8 cellular contexts compared by ENCODE assay signal in genomic region chr11:108498046-108498815, GRCh38. TPM values are rescaled to one million over a fixed set of nuclear protein-coding genes. Genes with fewer than 3 reads are reported as not detected.
DNase-seq lines count a peak whose midpoint lies in the region; ATAC-seq, FAIRE-seq and TF ChIP-seq lines count a peak whose summit lies in the region.

Gene POGLUT3, minus strand, starts transcription at chr11:108498384. Its CDS starts 18 bp downstream, at chr11:108498366.

- CTCF ChIA-PET in activated naive CD4-positive, alpha-beta T cell treated with anti-CD3 and anti-CD28 coated beads for 36 hours (lab: Charles Lee) = interaction anchor here (0.5 kb wide), 1 partner anchor 170 kb away, joined by 5 read pairs; no protein-coding TSS in a partner anchor

- H3K18ac ChIP-seq in neuronal stem cell (ENCODE audit: low read length) = peak within 1 kb of the TSS; percentile 98

- no peaks in the 10 kb centered on the region for H3K9me3 ChIP-seq in neuronal stem cell (replicated peaks in 1 of 2; ENCODE audit: control insufficient read depth in 2 of 2, insufficient read depth in 1 of 2, low read depth in 1 of 2, low read length in 2 of 2)
- H3K9me3 ChIP-seq in tibial artery = no peaks in the 10 kb centered on the region

- no peaks in the 10 kb centered on the region for H3K9me3 Mint-ChIP-seq in activated naive CD4-positive, alpha-beta T cell treated with anti-CD3 and anti-CD28 coated beads for 36 hours

- peak within 1 kb of the TSS; percentile 92 for H3K27ac Mint-ChIP-seq in activated naive CD4-positive, alpha-beta T cell treated with anti-CD3 and anti-CD28 coated beads for 36 hours

- peak within 1 kb of the TSS; percentile 55 to 84 for H3K4me3 ChIP-seq in neuronal stem cell (ENCODE audit: low read length in 2 of 2)
- peak within 1 kb of the TSS; percentile 68 to 96 for H3K4me3 ChIP-seq in tibial artery

- peaks cover 16% of the 10 kb centered on the region for H3K4me1 Mint-ChIP-seq in activated naive CD4-positive, alpha-beta T cell treated with anti-CD3 and anti-CD28 coated beads for 36 hours (ENCODE audit: low read depth)

- peak within 1 kb of the TSS; percentile 75 for H3K23ac ChIP-seq in neuronal stem cell (ENCODE audit: low read depth, low read length, poor library complexity)

- H2AK5ac ChIP-seq in neuronal stem cell (ENCODE audit: low read depth, low read length) = no peak within 1 kb of the TSS

- DNase-seq in DMS114 treated with DMSO at 0.1 percent for 48 hours (lab: John Stamatoyannopoulos, UW; ENCODE audit: unreplicated experiment) = peak; percentile 26
- peak; percentile 68 for DNase-seq in HuH-7 (ENCODE audit: low spot score)
- peak; percentile 62 for DNase-seq in SK-N-DZ (ENCODE audit: low spot score)
- peak; percentile 52 for DNase-seq in activated naive CD4-positive, alpha-beta T cell treated with anti-CD3 and anti-CD28 coated beads for 36 hours
- DNase-seq in frontal cortex (ENCODE audit: low spot score in 2 of 2) = peak; percentile 58 to 71
- DNase-seq in neuronal stem cell (ENCODE audit: low spot score) = peak; percentile 55
- DNase-seq in tibial artery = peak; percentile 48 to 74

- H3K27me3 ChIP-seq in neuronal stem cell (ENCODE audit: control insufficient read depth in 3 of 3, insufficient read depth in 3 of 3, low read depth in 1 of 3, low read length in 3 of 3) (no peaks in the 10 kb centered on the region), tibial artery (no peaks in the 10 kb centered on the region)

- FAIRE-seq in frontal cortex (lab: Jason Lieb, UNC) = no peak

- H2BK15ac ChIP-seq in neuronal stem cell (ENCODE audit: low read length) = peak within 1 kb of the TSS; percentile 88

- H3K9ac ChIP-seq in neuronal stem cell (ENCODE audit: low read depth, low read length, poor library complexity) = peak within 1 kb of the TSS; percentile 94

- intact Hi-C loops in activated naive CD4-positive, alpha-beta T cell treated with anti-CD3 and anti-CD28 coated beads for 36 hours (cut with micrococcal nuclease) = loop anchor here (5.0 to 10.0 kb wide), 3 partner anchors 483 to 1043 kb away; partner anchors contain the start of gene CWF19L2
- intact Hi-C loops in tibial artery (cut with DNase I; ENCODE audit: low total_unique reads) = loop anchor here (2.0 to 10.0 kb wide), 2 partner anchors 31 to 167 kb away; partner anchors contain the start of genes C11orf65 and DDX10

- no CpG with 5 or more reads among the region's 84 CpGs for WGBS in neuronal stem cell (ENCODE audit: extremely low coverage in 2 of 2, insufficient read length in 2 of 2, insufficient replicate concordance in 1 of 2), 2 donors

- H3K79me1 ChIP-seq in neuronal stem cell (ENCODE audit: low read depth, low read length) = no peaks in the 10 kb centered on the region

- peak within 1 kb of the TSS; percentile 85 for H3K4ac ChIP-seq in neuronal stem cell (ENCODE audit: low read length)

- H3K27ac ChIP-seq in neuronal stem cell (replicated peaks; ENCODE audit: low read length) (peak within 1 kb of the TSS; percentile 74), tibial artery (peak within 1 kb of the TSS; percentile 87 to 97)

- peak within 1 kb of the TSS; percentile 97 for H3K4me2 ChIP-seq in neuronal stem cell (ENCODE audit: insufficient read depth, low read length, poor library complexity, severe bottlenecking)

- H3K14ac ChIP-seq in neuronal stem cell (ENCODE audit: low read length) = peak within 1 kb of the TSS; percentile 75

- H3K4me3 Mint-ChIP-seq in activated naive CD4-positive, alpha-beta T cell treated with anti-CD3 and anti-CD28 coated beads for 36 hours = peak within 1 kb of the TSS; percentile 85

- H4K91ac ChIP-seq in neuronal stem cell (ENCODE audit: low read depth, low read length, poor library complexity) = peak within 1 kb of the TSS; percentile 89

- H2BK120ac ChIP-seq in neuronal stem cell (ENCODE audit: low read depth, low read length) = no peak within 1 kb of the TSS

- peaks cover 5 to 8% of the 10 kb centered on the region in 2 donors for H3K4me1 ChIP-seq in neuronal stem cell (ENCODE audit: control insufficient read depth in 2 of 2, insufficient read depth in 1 of 2, low read depth in 1 of 2, low read length in 2 of 2)
- H3K4me1 ChIP-seq in tibial artery = peaks cover 0 to 14% (median 6%) of the 10 kb centered on the region in 4 donors

- no peaks in the 10 kb centered on the region for H3K27me3 Mint-ChIP-seq in activated naive CD4-positive, alpha-beta T cell treated with anti-CD3 and anti-CD28 coated beads for 36 hours (ENCODE audit: low read depth)

- H4K8ac ChIP-seq in neuronal stem cell (ENCODE audit: low read depth, low read length) = peak within 1 kb of the TSS; percentile 89

- H2BK12ac ChIP-seq in neuronal stem cell (ENCODE audit: low read length) = peak within 1 kb of the TSS; percentile 48

- peak in 1 of 2 experiments; percentile 16 for TF ChIP-seq CTCF in tibial artery (IDR thresholded peaks at IDR 0.05)

- H2AFZ ChIP-seq in neuronal stem cell (ENCODE audit: low read length) = peak within 1 kb of the TSS; percentile 99

- H3K36me3 ChIP-seq in neuronal stem cell (replicated peaks in 1 of 2; ENCODE audit: control insufficient read depth in 2 of 2, insufficient read depth in 2 of 2, low read length in 2 of 2) (no peaks in the 10 kb centered on the region), tibial artery (no peaks in the 10 kb centered on the region)

- peak; percentile 52 for ATAC-seq in GM21423 (IDR thresholded peaks at IDR 0.05; ENCODE audit: unreplicated experiment)

- H2BK5ac ChIP-seq in neuronal stem cell (ENCODE audit: low read length) = peak within 1 kb of the TSS; percentile 93

- H3K36me3 Mint-ChIP-seq in activated naive CD4-positive, alpha-beta T cell treated with anti-CD3 and anti-CD28 coated beads for 36 hours (ENCODE audit: low read depth) = no peaks in the 10 kb centered on the region

RNA-seq across cellular contexts. Expression of gene POGLUT3, which starts in this region (rescaled TPM):
- 15.9 and 17.9 TPM in 2 replicates for polyA plus RNA-seq in SK-N-DZ (2014; cell fraction: cytosol; rRNA removed)
- polyA plus RNA-seq in SK-N-DZ (2014; cell fraction: nucleus; rRNA removed) = 5.2 and 5.3 TPM in 2 replicates
- 1 to 10 TPM; 8.9 to 9.7 TPM for total RNA-seq in activated naive CD4-positive, alpha-beta T cell treated with anti-CD3 and anti-CD28 coated beads for 36 hours
- 5.7 TPM for total RNA-seq in frontal cortex
- 25.5 TPM for polyA plus RNA-seq in neuronal stem cell (2013, experiment 1 of 2)
- 25.9 TPM for polyA plus RNA-seq in neuronal stem cell (2013, experiment 2 of 2)

Comparison
In these comparisons a context has a peak if more than half of its experiments do, and no peak if none do; other contexts are left out.
1. Peak in every context shown above with its lines: DNase-seq, ATAC-seq, H3K4me3 ChIP-seq and H3K27ac ChIP-seq.